ENCODE assay signal across 8 cellular contexts in the genomic region with DNA sequence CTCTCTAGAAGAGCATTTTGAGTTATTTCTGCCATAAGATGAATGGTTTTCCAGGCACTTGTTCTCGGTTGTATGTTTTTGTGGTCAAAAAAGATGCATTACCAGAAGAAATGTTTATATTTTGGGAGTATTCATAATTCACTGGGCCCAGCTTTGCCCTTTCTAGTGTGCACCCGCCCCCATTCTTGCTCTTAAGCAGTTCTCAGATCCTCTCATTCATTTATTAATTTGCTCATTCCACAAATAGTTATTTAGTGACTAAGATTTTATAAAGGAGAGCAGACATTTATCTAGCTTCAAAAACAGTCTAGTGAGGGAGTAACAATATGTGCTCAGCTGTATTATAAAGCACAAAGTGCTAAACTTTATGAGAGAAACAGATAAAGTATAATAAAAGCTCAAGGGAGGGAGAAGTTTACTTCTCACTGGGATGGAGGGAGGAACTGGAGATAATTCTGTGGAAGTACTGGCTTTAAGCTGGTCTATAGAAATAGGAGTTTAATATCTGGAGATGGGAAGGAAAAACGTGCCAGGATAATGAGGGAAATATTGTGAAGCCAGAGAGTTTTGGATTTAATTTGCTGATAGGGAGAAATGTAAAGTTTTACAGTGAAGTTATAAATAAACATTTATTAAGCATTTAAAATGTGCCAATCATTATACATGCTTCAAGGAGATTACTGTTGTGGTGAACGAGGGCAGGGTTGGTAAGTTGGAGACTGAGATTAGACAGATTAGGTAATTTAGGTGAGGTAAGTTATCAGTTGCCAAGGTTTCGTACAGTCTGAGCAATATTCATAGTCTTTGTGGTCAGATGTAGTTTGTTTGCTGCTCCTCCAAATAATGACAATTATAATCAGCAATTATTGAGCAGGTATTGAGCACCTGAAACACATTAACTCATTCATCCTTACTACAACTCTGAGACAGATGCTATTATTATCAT. TPM values are rescaled to one million over a fixed set of nuclear protein-coding genes. Genes with fewer than 3 reads are reported as not detected.
DNase-seq lines count a peak whose midpoint lies in the region; ATAC-seq, FAIRE-seq and TF ChIP-seq lines count a peak whose summit lies in the region.

No MANE protein-coding gene starts in this region.

- H3K9me3 ChIP-seq in PC-9 (ENCODE audit: insufficient read depth, low read depth) (no peaks in the 10 kb centered on the region), pancreas (no peaks in the 10 kb centered on the region)

- no peaks in the 10 kb centered on the region for H3K36me3 ChIP-seq in PC-9 (ENCODE audit: low read depth)
- no peaks in the 10 kb centered on the region for H3K36me3 ChIP-seq in pancreas

- peak; percentile 13 for FAIRE-seq in pancreas (lab: Jason Lieb, UNC)

- POLR2A ChIA-PET in PC-9 (lab: Charles Lee; ENCODE audit: unreplicated experiment) = no interaction called here

- H4K20me1 ChIP-seq in PC-9 (ENCODE audit: insufficient read depth) = no peaks in the 10 kb centered on the region

- ATAC-seq in pancreas (no peak), HG03108 (IDR thresholded peaks at IDR 0.05; ENCODE audit: unreplicated experiment) (no peak), GM18909 (IDR thresholded peaks at IDR 0.05; ENCODE audit: poor library complexity, unreplicated experiment) (no peak), GM18861 (IDR thresholded peaks at IDR 0.05; ENCODE audit: unreplicated experiment) (no peak)

- 0 out of 2 replicates have a peak overlapping the region, but pooled peaks have one; percentile 11 for H3K4me2 ChIP-seq in PC-9

- H3K4me1 ChIP-seq in PC-9 (replicated peaks; ENCODE audit: insufficient read depth) = peaks cover 56% of the 10 kb centered on the region
- peaks cover 11 to 47% (median 21%) of the 10 kb centered on the region in 3 donors for H3K4me1 ChIP-seq in pancreas

- CTCF ChIA-PET in PC-9 (lab: Charles Lee) = interaction anchor here (0.6 to 0.7 kb wide), 6 partner anchors 10 to 336 kb away, joined by 4 to 8 read pairs (median 6); no protein-coding TSS in a partner anchor

- DNase-seq in Caki2 (ENCODE audit: low read depth) (peak; percentile 48), PC-9 (no peak), dorsolateral prefrontal cortex (no peak), pancreas (no peak), foreskin melanocyte (no peak)

- H2AFZ ChIP-seq in PC-9 = no peak overlapping the region

- H3K4me3 ChIP-seq in PC-9 (no peak overlapping the region), dorsolateral prefrontal cortex (no peak overlapping the region), pancreas (no peak overlapping the region)

- in situ Hi-C loops in Caki2 (cut with HindIII; ENCODE audit: low pct_unique_long_range_greater_than_20kb, low sequenced_read_pairs) = no loop called here

- H3K27me3 ChIP-seq in PC-9 (ENCODE audit: insufficient read depth, low read depth) (no peaks in the 10 kb centered on the region), dorsolateral prefrontal cortex (no peaks in the 10 kb centered on the region), pancreas (no peaks in the 10 kb centered on the region)

- intact Hi-C loops in PC-9 (cut with micrococcal nuclease; ENCODE audit: unreplicated experiment) = loop anchor here (2.0 kb wide), 1 partner anchor 19 kb away; no protein-coding TSS in a partner anchor
- intact Hi-C loops in dorsolateral prefrontal cortex (cut with DNase I) = loop anchor here (2.0 to 10.0 kb wide), 4 partner anchors 63 to 343 kb away; no protein-coding TSS in a partner anchor
- intact Hi-C loops in pancreas (cut with DNase I) = loop anchor here in 1 of 3 donors (10.0 kb wide), 1 partner anchor 59 kb away; no protein-coding TSS in a partner anchor

- H3F3A ChIP-seq in PC-9 (ENCODE audit: insufficient read depth, low read depth) = peaks cover 42% of the 10 kb centered on the region

- H3K9me2 ChIP-seq in PC-9 (ENCODE audit: insufficient read depth) = no peaks in the 10 kb centered on the region

- TF ChIP-seq CTCF in PC-9 (conservative IDR thresholded peaks at IDR 0.05) = no peak
- TF ChIP-seq CTCF in dorsolateral prefrontal cortex (IDR thresholded peaks at IDR 0.05 in 54 of 56, conservative IDR thresholded peaks at IDR 0.05 in 2 of 56; ENCODE audit: low read depth in 1 of 56, partially characterized antibody in 56 of 56) = no peak
- TF ChIP-seq CTCF in pancreas (IDR thresholded peaks at IDR 0.05) = no peak

- H3K79me2 ChIP-seq in PC-9 (ENCODE audit: low read depth) = peaks cover 54% of the 10 kb centered on the region

- 37 to 39% methylated on average over 5 of the region's 5 CpGs for WGBS in pancreas, 2 donors

- H3K27ac ChIP-seq in PC-9 (peak overlapping the region; percentile 20; the same call in 1 of the 2 replicates), dorsolateral prefrontal cortex (peak overlapping the region in 55 of 59 donors; percentile 6 to 95 (median 71)), pancreas (peak overlapping the region in 2 of 4 donors; percentile 37 to 46)

- no TSS peak for BruUV-seq in PC-9 (replicated peaks; lab: Mats Ljungman, UMichigan)

RNA-seq across cellular contexts. Expression of a gene that starts 9.1 kb away (rescaled TPM):
- total RNA-seq in Caki2 (2014; rRNA removed; shearing (Covaris generic); ENCODE audit: low replicate concordance) = 34.7 and 51.1 TPM in 2 replicates
- 189 and 199 TPM in 2 replicates for total RNA-seq in PC-9 (2021)
- 100 to 1,000 TPM; 403 to 915 (median 551) TPM for total RNA-seq in dorsolateral prefrontal cortex
- 100 to 1,000 TPM in 3 of 6 donors, 10 to 100 TPM in 3; 80.3 to 161 (median 107) TPM for total RNA-seq in pancreas
- 10 to 100 TPM; 49.8 to 58.8 TPM for polyA plus RNA-seq in pancreas
